8 cellular contexts compared by ENCODE assay signal in the genomic region with DNA sequence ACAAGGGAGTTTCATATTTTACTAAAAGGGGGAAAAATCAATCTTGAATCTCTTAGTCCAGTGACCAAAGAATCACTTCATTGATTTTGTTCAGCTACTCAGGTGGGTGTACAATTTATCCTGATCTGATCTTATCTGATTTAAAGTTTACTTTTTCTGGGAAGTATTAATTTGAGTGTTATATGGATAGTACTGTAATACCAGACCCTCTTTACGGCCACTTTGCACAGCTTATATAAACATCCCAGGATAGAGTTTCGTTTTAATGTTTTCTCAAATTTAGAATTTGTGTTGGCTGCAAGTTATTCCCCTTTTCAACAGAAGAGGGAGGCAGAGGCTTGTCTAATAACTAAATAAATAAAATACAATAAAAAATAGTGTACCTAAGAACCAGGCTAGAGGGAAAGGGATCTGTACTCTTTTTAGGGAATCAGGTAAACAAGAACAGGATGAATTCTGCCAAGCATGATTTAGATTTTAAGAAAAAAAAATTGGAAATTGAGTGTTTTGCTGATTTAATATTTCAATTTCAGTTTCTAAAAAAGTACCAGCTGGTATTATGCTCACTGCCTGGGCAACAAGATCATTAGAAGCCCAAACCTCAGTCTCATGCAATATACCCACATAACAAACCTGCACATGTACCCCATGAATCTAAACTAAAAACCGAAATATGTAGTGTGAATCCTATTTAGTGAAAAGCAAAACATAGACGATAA.
DNase-seq lines count a peak whose midpoint lies in the region; ATAC-seq, FAIRE-seq and TF ChIP-seq lines count a peak whose summit lies in the region.

No MANE protein-coding gene starts in this region.

- FAIRE-seq in endothelial cell of umbilical vein (lab: Jason Lieb, UNC), result peak; percentile 18

- intact Hi-C loops in endothelial cell of umbilical vein (cut with micrococcal nuclease), result loop anchor here (1.0 to 5.0 kb wide), 2 partner anchors 234 to 389 kb away; no protein-coding TSS in a partner anchor

- dilution Hi-C loops in endothelial cell of umbilical vein (cut with MboI; ENCODE audit: extremely low pct_ligation_motif_present, low sequenced_read_pairs), result no loop called here

- no TSS peak for BruUV-seq in endothelial cell of umbilical vein (replicated peaks; lab: Mats Ljungman, UMichigan)

- no peaks in the 10 kb centered on the region for H3K79me2 ChIP-seq in endothelial cell of umbilical vein (ENCODE audit: control insufficient read depth, insufficient read depth, low read length)

- no peak overlapping the region for H3K27ac ChIP-seq in endothelial cell of umbilical vein (ENCODE audit: insufficient read depth, low read depth, low read length)

- no peak for TF ChIP-seq POLR2A in endothelial cell of umbilical vein (IDR thresholded peaks at IDR 0.05; ENCODE audit: low read depth, low read length)

- ATAC-seq in HG02759 (IDR thresholded peaks at IDR 0.05; ENCODE audit: unreplicated experiment), result no peak
- no peak for ATAC-seq in GM21723 (IDR thresholded peaks at IDR 0.05; ENCODE audit: unreplicated experiment)

- no peaks in the 10 kb centered on the region for H4K20me1 ChIP-seq in endothelial cell of umbilical vein (replicated peaks; ENCODE audit: control insufficient read depth, extremely low read depth, insufficient read depth, low read length)

- no peak overlapping the region for H2AFZ ChIP-seq in endothelial cell of umbilical vein (ENCODE audit: low read depth, low read length)

- H3K27me3 ChIP-seq in endothelial cell of umbilical vein (ENCODE audit: control insufficient read depth in 2 of 2, insufficient read depth in 2 of 2, low read length in 2 of 2) (peaks cover 8 to 10% of the 10 kb centered on the region in 2 experiments), skeletal muscle satellite cell (ENCODE audit: control insufficient read depth, insufficient read depth, low read length) (peaks cover 2% of the 10 kb centered on the region)

- DNase-seq in NCI-H2107 treated with DMSO at 0.1 percent for 48 hours (lab: John Stamatoyannopoulos, UW; ENCODE audit: unreplicated experiment) (peak; percentile 42), NCI-H2107 (lab: John Stamatoyannopoulos, UW) (no peak), NCI-H460 (ENCODE audit: extremely low read depth, low read depth) (peak; percentile 13), endothelial cell of umbilical vein (ENCODE audit: low read depth, low spot score) (peak; percentile 37), NCI-H345 treated with DMSO at 0.1 percent for 48 hours (lab: John Stamatoyannopoulos, UW; ENCODE audit: unreplicated experiment) (no peak)

- H3K9ac ChIP-seq in endothelial cell of umbilical vein (replicated peaks; ENCODE audit: extremely low read depth, insufficient read depth, low read length) (no peak overlapping the region), skeletal muscle satellite cell (ENCODE audit: low read depth, low read length) (no peak overlapping the region)

- no peak overlapping the region for H3K4me2 ChIP-seq in endothelial cell of umbilical vein (ENCODE audit: insufficient read depth, low read length)
- peak overlapping the region; percentile 38 for H3K4me2 ChIP-seq in skeletal muscle satellite cell (ENCODE audit: low read length)

- CTCF ChIA-PET in endothelial cell of umbilical vein (lab: Charles Lee), result interaction anchor here (0.7 to 2.8 kb wide), 15 partner anchors 8 to 389 kb away, joined by 3 to 13 read pairs (median 4); no protein-coding TSS in a partner anchor

- POLR2A ChIA-PET in endothelial cell of umbilical vein (lab: Charles Lee), result interaction anchor here (0.6 kb wide), 1 partner anchor 56 kb away, joined by 3 read pairs; no protein-coding TSS in a partner anchor

- H3K4me3 ChIP-seq in endothelial cell of umbilical vein (replicated peaks in 1 of 3; ENCODE audit: insufficient read depth in 1 of 3, low read depth in 1 of 3, low read length in 3 of 3), result no peak overlapping the region
- H3K4me3 ChIP-seq in skeletal muscle satellite cell (ENCODE audit: low read length), result no peak overlapping the region

- peak; percentile 28 to 43 for TF ChIP-seq CTCF in endothelial cell of umbilical vein (IDR thresholded peaks at IDR 0.05; ENCODE audit: extremely low read depth in 1 of 2, insufficient read depth in 1 of 2, low read depth in 1 of 2, low read length in 2 of 2)

- H3K9me1 ChIP-seq in endothelial cell of umbilical vein (replicated peaks; ENCODE audit: control insufficient read depth, extremely low read depth, insufficient read depth, low read length), result no peaks in the 10 kb centered on the region

- H3K9me3 ChIP-seq in endothelial cell of umbilical vein (replicated peaks; ENCODE audit: control insufficient read depth, insufficient read depth, low read length) (no peaks in the 10 kb centered on the region), skeletal muscle satellite cell (replicated peaks; ENCODE audit: low read length) (no peaks in the 10 kb centered on the region)

- H3K4me1 ChIP-seq in endothelial cell of umbilical vein (ENCODE audit: control insufficient read depth, extremely low read depth, insufficient read depth, low read length), result no peaks in the 10 kb centered on the region
- H3K4me1 ChIP-seq in skeletal muscle satellite cell (ENCODE audit: control insufficient read depth, insufficient read depth, low read length), result peaks cover 13% of the 10 kb centered on the region

- no peaks in the 10 kb centered on the region for H3K36me3 ChIP-seq in endothelial cell of umbilical vein (ENCODE audit: control insufficient read depth in 2 of 2, extremely low read depth in 1 of 2, insufficient read depth in 2 of 2, low read length in 2 of 2)
- H3K36me3 ChIP-seq in skeletal muscle satellite cell (ENCODE audit: insufficient read depth, low read length), result no peaks in the 10 kb centered on the region

TF ChIP-seq in endothelial cell of umbilical vein, 7 proteins besides CTCF, POLR2A, EP300 and RAD21:
- TF ChIP-seq GATA2 (IDR thresholded peaks at IDR 0.05; ENCODE audit: insufficient read depth, insufficient read length, low read depth, low read length) (no peak), MYC (IDR thresholded peaks at IDR 0.05; ENCODE audit: low read depth, low read length) (no peak), JUN (IDR thresholded peaks at IDR 0.05; ENCODE audit: borderline replicate concordance, insufficient read depth, insufficient read length, low read depth) (no peak), EZH2 (IDR thresholded peaks at IDR 0.05; ENCODE audit: borderline replicate concordance, low read depth, low read length, severe bottlenecking) (no peak), FOS (IDR thresholded peaks at IDR 0.05; ENCODE audit: borderline replicate concordance, insufficient read depth, low read length) (no peak), MAX (IDR thresholded peaks at IDR 0.05; ENCODE audit: insufficient read depth, insufficient read length) (no peak), POLR2AphosphoS5 (IDR thresholded peaks at IDR 0.05; ENCODE audit: insufficient read depth, low read depth, low read length) (no peak)

Comparison
In these comparisons a context has a peak if more than half of its experiments do, and no peak if none do; other contexts are left out.
1. DNase-seq: peak in NCI-H2107 treated with DMSO at 0.1 percent for 48 hours (single experiment), NCI-H460 (single experiment) and endothelial cell of umbilical vein (single experiment); none in NCI-H2107 (single experiment) and NCI-H345 treated with DMSO at 0.1 percent for 48 hours (single experiment).